ENCODE assay signal across 19 cellular contexts in the genomic region with DNA sequence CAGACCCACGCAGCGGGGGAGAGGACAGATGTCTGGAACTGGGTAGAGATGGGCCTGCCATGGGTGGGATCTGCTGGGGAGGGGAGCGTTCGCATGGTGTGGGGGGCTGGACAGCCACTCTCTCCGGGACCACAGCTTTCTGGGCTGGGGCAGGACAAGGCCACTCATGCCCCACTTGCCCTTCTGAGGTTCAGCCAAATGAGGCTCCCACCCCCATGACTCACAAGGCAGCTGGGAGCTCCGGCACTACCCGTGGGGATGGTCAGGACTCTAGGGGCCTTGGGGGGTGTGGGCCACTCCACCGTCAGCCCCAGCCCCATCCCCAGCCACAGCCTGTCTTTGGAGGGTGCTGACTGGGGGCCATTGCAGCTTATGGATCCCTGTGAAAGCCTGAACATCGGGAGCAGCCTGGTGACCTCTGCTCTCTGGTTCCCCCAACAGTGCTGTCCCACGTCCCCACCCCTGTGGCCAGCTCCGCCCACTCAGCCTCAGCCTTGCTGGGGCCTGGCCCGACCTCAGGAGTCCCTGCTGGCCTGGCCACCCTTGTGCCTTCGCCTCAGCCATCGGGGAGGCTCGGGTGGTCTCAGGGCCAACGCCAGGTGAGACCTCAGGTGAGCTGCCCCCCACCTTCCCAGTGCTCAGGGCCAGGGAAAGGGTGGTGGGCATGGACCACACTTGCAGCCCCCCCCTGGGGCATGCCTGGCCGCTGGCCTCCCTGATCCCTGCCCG. TPM values are rescaled to one million over a fixed set of nuclear protein-coding genes. Genes with fewer than 3 reads are reported as not detected.
A peak's percentile ranks its signal among the peaks of the same experiment; 100 is the strongest.
DNase-seq lines count a peak whose midpoint lies in the region; ATAC-seq, FAIRE-seq and TF ChIP-seq lines count a peak whose summit lies in the region.
"Had no signal": no experiment of that assay in that cellular context is flagged by ENCODE, and none has a peak within 500 bp of the region (broad histone marks: within the 10 kb centered on the region; RNA-seq: fewer than 3 reads in every experiment).

No MANE protein-coding gene starts in this region.

- H3K27me3 ChIP-seq in ACC112 (ENCODE audit: insufficient read depth, low read length) = peaks cover 15% of the 10 kb centered on the region
- peaks cover 32% of the 10 kb centered on the region for H3K27me3 ChIP-seq in HUES6 (ENCODE audit: control insufficient read depth, insufficient read depth, low read length)
- no peaks in the 10 kb centered on the region for H3K27me3 ChIP-seq in astrocyte (ENCODE audit: insufficient read depth, low read length)
- no peaks in the 10 kb centered on the region for H3K27me3 ChIP-seq in mesendoderm (ENCODE audit: insufficient read depth, low read length, poor library complexity)

- H3K4me3 Mint-ChIP-seq in astrocyte (ENCODE audit: unreplicated experiment) = no peak overlapping the region
- H3K4me3 Mint-ChIP-seq: activated CD4-positive, alpha-beta memory T cell treated with anti-CD3 and anti-CD28 coated beads for 36 hours; activated naive CD8-positive, alpha-beta T cell; activated T-cell treated with anti-CD3 and anti-CD28 coated beads, Interleukin-2, amount 50 U/mL, for 24 hours; CD8-positive, alpha-beta memory T cell; dendritic cell treated with granulocyte-macrophage colony-stimulating factor and Interleukin-4, amounts not matched to agents 40 ng/mL and 50 ng/mL, for 4 days; naive thymus-derived CD8-positive, alpha-beta T cell had no signal

- no peaks in the 10 kb centered on the region for H3K79me2 ChIP-seq in ACC112 (ENCODE audit: control insufficient read depth, insufficient read depth, low read length, unreplicated experiment)
- no peaks in the 10 kb centered on the region for H3K79me2 ChIP-seq in astrocyte (ENCODE audit: insufficient read depth, low read length)
- no peaks in the 10 kb centered on the region for H3K79me2 ChIP-seq in mesendoderm (ENCODE audit: control insufficient read depth, insufficient read depth, low read length)

- H3K18ac ChIP-seq in mesendoderm (ENCODE audit: low read length) = no peak overlapping the region

- H4K8ac ChIP-seq in mesendoderm (ENCODE audit: low read depth, low read length) = no peak overlapping the region

- H3K79me1 ChIP-seq in mesendoderm (ENCODE audit: low read length) = no peaks in the 10 kb centered on the region

- peak overlapping the region; percentile 32 for H3K23ac ChIP-seq in mesendoderm (ENCODE audit: low read length)

- DNase-seq in astrocyte (ENCODE audit: low read depth) (no peak), mesendoderm (no peak), dermis blood vessel endothelial cell (no peak), occipital lobe (lab: John Stamatoyannopoulos, UW) (no peak)
- no peak for DNase-seq in stimulated activated CD4-positive, alpha-beta T cell treated with anti-CD3 and anti-CD28 coated beads, Interleukin-2, amount 100 ng/mL, for 48 hours

- no peak for FAIRE-seq in astrocyte (lab: Jason Lieb, UNC)

- H4K5ac ChIP-seq in mesendoderm (ENCODE audit: low read length) = no peak overlapping the region

- H3K4me1 Mint-ChIP-seq in astrocyte (ENCODE audit: low read depth, unreplicated experiment) = peaks cover 3% of the 10 kb centered on the region

- no peak overlapping the region for H2BK5ac ChIP-seq in mesendoderm (ENCODE audit: low read length)

- H3K9me3 ChIP-seq in HUES6 (ENCODE audit: control insufficient read depth, insufficient read depth, low read depth, low read length) (no peaks in the 10 kb centered on the region), astrocyte (ENCODE audit: insufficient read depth, low read depth, low read length) (no peaks in the 10 kb centered on the region)
- H3K9me3 ChIP-seq: stomach had no signal

- peak overlapping the region; percentile 76 for H3K56ac ChIP-seq in mesendoderm (ENCODE audit: low read length)

- H3K4me3 ChIP-seq in ACC112 (ENCODE audit: low read depth, low read length) (no peak overlapping the region), HUES6 (ENCODE audit: low read depth, low read length) (0 out of 2 replicates have a peak overlapping the region, but pooled peaks have one; percentile 7), astrocyte (ENCODE audit: insufficient read depth, low read depth, low read length) (no peak overlapping the region), mesendoderm (ENCODE audit: low read length) (no peak overlapping the region)
- H3K4me3 ChIP-seq: lung, stomach had no signal

- H2AFZ ChIP-seq in ACC112 (ENCODE audit: low read length, unreplicated experiment) (peak overlapping the region; percentile 40), astrocyte (ENCODE audit: low read depth, low read length) (peak overlapping the region; percentile 52)

- no peak for TF ChIP-seq CTCF in astrocyte (IDR thresholded peaks at IDR 0.05; ENCODE audit: insufficient read depth, low read depth, low read length)

- no peak for ATAC-seq in HG02798 (IDR thresholded peaks at IDR 0.05; ENCODE audit: poor library complexity, unreplicated experiment)

- no peak overlapping the region for H2BK120ac ChIP-seq in mesendoderm (ENCODE audit: low read depth, low read length)

- H2BK15ac ChIP-seq in mesendoderm (replicated peaks; ENCODE audit: low read depth) = no peak overlapping the region

- H3K4me2 ChIP-seq in astrocyte (ENCODE audit: low read length) = peak overlapping the region; percentile 57
- H3K4me2 ChIP-seq in mesendoderm (ENCODE audit: low read length) = no peak overlapping the region

- no peak overlapping the region for H3K9ac ChIP-seq in HUES6 (ENCODE audit: low read length)
- H3K9ac ChIP-seq in astrocyte (ENCODE audit: low read length) = no peak overlapping the region
- H3K9ac ChIP-seq in mesendoderm (ENCODE audit: low read length) = peak overlapping the region; percentile 52

- no CpG with 5 or more reads among the region's 18 CpGs for WGBS in mesendoderm (ENCODE audit: extremely low coverage, insufficient coverage, low lambda C conversion rate)

- H3K4me1 ChIP-seq in ACC112 (ENCODE audit: control insufficient read depth, insufficient read depth, low read length, unreplicated experiment) (peaks cover 9% of the 10 kb centered on the region), HUES6 (ENCODE audit: control insufficient read depth, insufficient read depth, low read length) (peaks cover 16% of the 10 kb centered on the region), astrocyte (ENCODE audit: insufficient read depth, low read length) (peaks cover 6% of the 10 kb centered on the region), mesendoderm (ENCODE audit: control insufficient read depth, low read depth, low read length) (peaks cover 2% of the 10 kb centered on the region)

- H3K4ac ChIP-seq in mesendoderm (ENCODE audit: low read depth, low read length) = no peak overlapping the region

- H3K27me3 Mint-ChIP-seq in astrocyte (ENCODE audit: low read depth, unreplicated experiment) = peaks cover 23% of the 10 kb centered on the region
- H3K27me3 Mint-ChIP-seq: activated naive CD8-positive, alpha-beta T cell; naive thymus-derived CD8-positive, alpha-beta T cell had no signal

- H3K36me3 ChIP-seq in ACC112 (ENCODE audit: insufficient read depth, low read length) (no peaks in the 10 kb centered on the region), HUES6 (ENCODE audit: control insufficient read depth, insufficient read depth, low read length) (no peaks in the 10 kb centered on the region), astrocyte (ENCODE audit: insufficient read depth, low read length) (no peaks in the 10 kb centered on the region), mesendoderm (ENCODE audit: control insufficient read depth, insufficient read depth, low read length) (no peaks in the 10 kb centered on the region)
- H3K36me3 ChIP-seq: brain microvascular endothelial cell, stomach had no signal

- H3K9me3 Mint-ChIP-seq in astrocyte (ENCODE audit: unreplicated experiment) = no peaks in the 10 kb centered on the region
- H3K9me3 Mint-ChIP-seq: activated CD4-positive, alpha-beta memory T cell treated with anti-CD3 and anti-CD28 coated beads for 36 hours; activated T-cell treated with anti-CD3 and anti-CD28 coated beads, Interleukin-2, amount 50 U/mL, for 24 hours; CD8-positive, alpha-beta memory T cell; dendritic cell treated with granulocyte-macrophage colony-stimulating factor and Interleukin-4, amounts not matched to agents 40 ng/mL and 50 ng/mL, for 4 days; IgD-negative memory B cell; naive thymus-derived CD8-positive, alpha-beta T cell had no signal

- H3K36me3 Mint-ChIP-seq in astrocyte (ENCODE audit: low read depth, unreplicated experiment) = peaks cover 1% of the 10 kb centered on the region
- H3K36me3 Mint-ChIP-seq: activated CD4-positive, alpha-beta memory T cell treated with anti-CD3 and anti-CD28 coated beads for 36 hours; activated naive CD8-positive, alpha-beta T cell; CD8-positive, alpha-beta memory T cell; IgD-negative memory B cell; naive thymus-derived CD8-positive, alpha-beta T cell had no signal

- H3K27ac ChIP-seq in ACC112 (ENCODE audit: low read depth, low read length) = no peak overlapping the region
- H3K27ac ChIP-seq in HUES6 (ENCODE audit: low read depth, low read length) = peak overlapping the region; percentile 45; the same call in 1 of the 2 replicates
- H3K27ac ChIP-seq in astrocyte (ENCODE audit: low read depth, low read length) = no peak overlapping the region
- no peak overlapping the region for H3K27ac ChIP-seq in mesendoderm (ENCODE audit: low read depth, low read length)
- H3K27ac ChIP-seq: brain microvascular endothelial cell, epithelial cell of prostate, stomach had no signal

- H2AK5ac ChIP-seq in mesendoderm (ENCODE audit: low read length) = no peak overlapping the region

- no peaks in the 10 kb centered on the region for H4K20me1 ChIP-seq in astrocyte (ENCODE audit: insufficient read depth, low read length)

- no peak overlapping the region for H3K27ac Mint-ChIP-seq in astrocyte (ENCODE audit: unreplicated experiment)
- H3K27ac Mint-ChIP-seq: activated CD4-positive, alpha-beta memory T cell treated with anti-CD3 and anti-CD28 coated beads for 36 hours; activated naive CD8-positive, alpha-beta T cell; activated T-cell treated with anti-CD3 and anti-CD28 coated beads, Interleukin-2, amount 50 U/mL, for 24 hours; CD8-positive, alpha-beta memory T cell; dendritic cell treated with granulocyte-macrophage colony-stimulating factor and Interleukin-4, amounts not matched to agents 40 ng/mL and 50 ng/mL, for 4 days; IgD-negative memory B cell had no signal

RNA-seq across cellular contexts. Expression of a gene that starts 4.7 kb away (rescaled TPM):
- 0.17 and 0.18 TPM in 2 replicates for total RNA-seq in astrocyte
- 0.10 TPM for polyA plus RNA-seq in mesendoderm (2013, experiment 1 of 2)
- polyA plus RNA-seq in mesendoderm (2013, experiment 2 of 2) = 0.10 TPM
- total RNA-seq in dermis blood vessel endothelial cell = 0.05 TPM in 1 of 2 replicates, not detected in the other
- 0.16 TPM for total RNA-seq in occipital lobe
- total RNA-seq: activated CD4-positive, alpha-beta memory T cell treated with anti-CD3 and anti-CD28 coated beads for 36 hours; CD8-positive, alpha-beta memory T cell; naive thymus-derived CD8-positive, alpha-beta T cell; stomach had no signal
- polyA plus RNA-seq: CD8-positive, alpha-beta memory T cell; IgD-negative memory B cell; naive thymus-derived CD8-positive, alpha-beta T cell had no signal

RNA-seq across cellular contexts. Expression of a gene that starts 33.5 kb away (rescaled TPM):
- total RNA-seq in astrocyte = 0.58 and 1.3 TPM in 2 replicates
- 2.1 TPM for polyA plus RNA-seq in mesendoderm (2013, experiment 1 of 2)
- 2.1 TPM for polyA plus RNA-seq in mesendoderm (2013, experiment 2 of 2)
- total RNA-seq in dermis blood vessel endothelial cell = 0.23 TPM in 1 of 2 replicates, not detected in the other
- not detected for total RNA-seq in occipital lobe
- total RNA-seq: CD8-positive, alpha-beta memory T cell; naive thymus-derived CD8-positive, alpha-beta T cell had no signal
- polyA plus RNA-seq: CD8-positive, alpha-beta memory T cell; IgD-negative memory B cell; naive thymus-derived CD8-positive, alpha-beta T cell had no signal

RNA-seq across cellular contexts. Expression of a gene that starts 50.6 kb away (rescaled TPM):
- total RNA-seq in astrocyte = 12.2 and 15.5 TPM in 2 replicates
- polyA plus RNA-seq in mesendoderm (2013, experiment 1 of 2) = 11.0 TPM
- 11.9 TPM for polyA plus RNA-seq in mesendoderm (2013, experiment 2 of 2)
- 21.5 and 59.9 TPM in 2 replicates for total RNA-seq in dermis blood vessel endothelial cell
- 17.3 TPM for total RNA-seq in occipital lobe
